ENCODE assay signal across 1 cellular context in the genomic region with DNA sequence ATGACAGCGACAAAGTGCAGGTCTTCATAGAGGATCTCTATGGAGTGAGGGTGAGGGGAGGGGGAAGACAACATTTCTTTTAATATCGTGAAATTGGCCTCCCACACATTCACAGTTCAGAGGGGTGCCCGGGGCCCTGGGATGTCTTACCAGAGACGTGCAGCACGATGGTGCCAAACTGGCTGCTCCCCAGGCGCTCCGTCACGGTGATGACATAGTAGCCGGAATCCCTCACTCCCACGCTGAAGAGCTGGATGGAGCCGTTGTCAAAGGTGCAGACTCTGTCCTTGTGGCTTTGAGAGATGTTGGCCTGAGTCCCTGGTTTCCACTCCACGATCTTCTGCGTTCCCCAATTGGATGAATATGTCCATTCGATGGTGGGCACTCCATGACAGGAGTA.
TF ChIP-seq lines count a peak whose summit lies in the region.

No MANE protein-coding gene starts in this region.

TF ChIP-seq in HepG2, 621 proteins besides CTCF, POLR2A, EP300 and RAD21:
- TF ChIP-seq, protein P1, sequence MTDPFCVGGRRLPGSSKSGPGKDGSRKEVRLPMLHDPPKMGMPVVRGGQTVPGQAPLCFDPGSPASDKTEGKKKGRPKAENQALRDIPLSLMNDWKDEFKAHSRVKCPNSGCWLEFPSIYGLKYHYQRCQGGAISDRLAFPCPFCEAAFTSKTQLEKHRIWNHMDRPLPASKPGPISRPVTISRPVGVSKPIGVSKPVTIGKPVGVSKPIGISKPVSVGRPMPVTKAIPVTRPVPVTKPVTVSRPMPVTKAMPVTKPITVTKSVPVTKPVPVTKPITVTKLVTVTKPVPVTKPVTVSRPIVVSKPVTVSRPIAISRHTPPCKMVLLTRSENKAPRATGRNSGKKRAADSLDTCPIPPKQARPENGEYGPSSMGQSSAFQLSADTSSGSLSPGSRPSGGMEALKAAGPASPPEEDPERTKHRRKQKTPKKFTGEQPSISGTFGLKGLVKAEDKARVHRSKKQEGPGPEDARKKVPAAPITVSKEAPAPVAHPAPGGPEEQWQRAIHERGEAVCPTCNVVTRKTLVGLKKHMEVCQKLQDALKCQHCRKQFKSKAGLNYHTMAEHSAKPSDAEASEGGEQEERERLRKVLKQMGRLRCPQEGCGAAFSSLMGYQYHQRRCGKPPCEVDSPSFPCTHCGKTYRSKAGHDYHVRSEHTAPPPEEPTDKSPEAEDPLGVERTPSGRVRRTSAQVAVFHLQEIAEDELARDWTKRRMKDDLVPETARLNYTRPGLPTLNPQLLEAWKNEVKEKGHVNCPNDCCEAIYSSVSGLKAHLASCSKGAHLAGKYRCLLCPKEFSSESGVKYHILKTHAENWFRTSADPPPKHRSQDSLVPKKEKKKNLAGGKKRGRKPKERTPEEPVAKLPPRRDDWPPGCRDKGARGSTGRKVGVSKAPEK (CRISPR knock-in tag; IDR thresholded peaks at IDR 0.05; ENCODE audit: borderline replicate concordance): no peak
- TF ChIP-seq ZNF510 (CRISPR knock-in tag; IDR thresholded peaks at IDR 0.05; ENCODE audit: low read depth) (no peak), ZNF263 (CRISPR knock-in tag; IDR thresholded peaks at IDR 0.05) (no peak), HDAC2 (CRISPR knock-in tag; IDR thresholded peaks at IDR 0.05) (no peak), CEBPG (CRISPR knock-in tag; IDR thresholded peaks at IDR 0.05) (no peak), ZNF496 (CRISPR knock-in tag; IDR thresholded peaks at IDR 0.05; ENCODE audit: insufficient replicate concordance) (no peak), EZH2 (conservative IDR thresholded peaks at IDR 0.05; ENCODE audit: low read depth, low read length) (no peak), ZNF670 (CRISPR knock-in tag; IDR thresholded peaks at IDR 0.05; ENCODE audit: borderline replicate concordance) (no peak), ZNF432 (CRISPR knock-in tag; IDR thresholded peaks at IDR 0.05; ENCODE audit: borderline replicate concordance) (no peak), NFKB2 (CRISPR knock-in tag; IDR thresholded peaks at IDR 0.05; ENCODE audit: borderline replicate concordance) (no peak)
- TF ChIP-seq, protein P2, sequence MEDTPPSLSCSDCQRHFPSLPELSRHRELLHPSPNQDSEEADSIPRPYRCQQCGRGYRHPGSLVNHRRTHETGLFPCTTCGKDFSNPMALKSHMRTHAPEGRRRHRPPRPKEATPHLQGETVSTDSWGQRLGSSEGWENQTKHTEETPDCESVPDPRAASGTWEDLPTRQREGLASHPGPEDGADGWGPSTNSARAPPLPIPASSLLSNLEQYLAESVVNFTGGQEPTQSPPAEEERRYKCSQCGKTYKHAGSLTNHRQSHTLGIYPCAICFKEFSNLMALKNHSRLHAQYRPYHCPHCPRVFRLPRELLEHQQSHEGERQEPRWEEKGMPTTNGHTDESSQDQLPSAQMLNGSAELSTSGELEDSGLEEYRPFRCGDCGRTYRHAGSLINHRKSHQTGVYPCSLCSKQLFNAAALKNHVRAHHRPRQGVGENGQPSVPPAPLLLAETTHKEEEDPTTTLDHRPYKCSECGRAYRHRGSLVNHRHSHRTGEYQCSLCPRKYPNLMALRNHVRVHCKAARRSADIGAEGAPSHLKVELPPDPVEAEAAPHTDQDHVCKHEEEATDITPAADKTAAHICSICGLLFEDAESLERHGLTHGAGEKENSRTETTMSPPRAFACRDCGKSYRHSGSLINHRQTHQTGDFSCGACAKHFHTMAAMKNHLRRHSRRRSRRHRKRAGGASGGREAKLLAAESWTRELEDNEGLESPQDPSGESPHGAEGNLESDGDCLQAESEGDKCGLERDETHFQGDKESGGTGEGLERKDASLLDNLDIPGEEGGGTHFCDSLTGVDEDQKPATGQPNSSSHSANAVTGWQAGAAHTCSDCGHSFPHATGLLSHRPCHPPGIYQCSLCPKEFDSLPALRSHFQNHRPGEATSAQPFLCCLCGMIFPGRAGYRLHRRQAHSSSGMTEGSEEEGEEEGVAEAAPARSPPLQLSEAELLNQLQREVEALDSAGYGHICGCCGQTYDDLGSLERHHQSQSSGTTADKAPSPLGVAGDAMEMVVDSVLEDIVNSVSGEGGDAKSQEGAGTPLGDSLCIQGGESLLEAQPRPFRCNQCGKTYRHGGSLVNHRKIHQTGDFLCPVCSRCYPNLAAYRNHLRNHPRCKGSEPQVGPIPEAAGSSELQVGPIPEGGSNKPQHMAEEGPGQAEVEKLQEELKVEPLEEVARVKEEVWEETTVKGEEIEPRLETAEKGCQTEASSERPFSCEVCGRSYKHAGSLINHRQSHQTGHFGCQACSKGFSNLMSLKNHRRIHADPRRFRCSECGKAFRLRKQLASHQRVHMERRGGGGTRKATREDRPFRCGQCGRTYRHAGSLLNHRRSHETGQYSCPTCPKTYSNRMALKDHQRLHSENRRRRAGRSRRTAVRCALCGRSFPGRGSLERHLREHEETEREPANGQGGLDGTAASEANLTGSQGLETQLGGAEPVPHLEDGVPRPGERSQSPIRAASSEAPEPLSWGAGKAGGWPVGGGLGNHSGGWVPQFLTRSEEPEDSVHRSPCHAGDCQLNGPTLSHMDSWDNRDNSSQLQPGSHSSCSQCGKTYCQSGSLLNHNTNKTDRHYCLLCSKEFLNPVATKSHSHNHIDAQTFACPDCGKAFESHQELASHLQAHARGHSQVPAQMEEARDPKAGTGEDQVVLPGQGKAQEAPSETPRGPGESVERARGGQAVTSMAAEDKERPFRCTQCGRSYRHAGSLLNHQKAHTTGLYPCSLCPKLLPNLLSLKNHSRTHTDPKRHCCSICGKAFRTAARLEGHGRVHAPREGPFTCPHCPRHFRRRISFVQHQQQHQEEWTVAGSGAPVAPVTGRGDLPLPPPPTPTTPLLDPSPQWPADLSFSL (CRISPR knock-in tag; IDR thresholded peaks at IDR 0.05): no peak
